Comparison of ENCODE assay signal across 22 cellular contexts in genomic region chr7:125412890-125413665, GRCh38.
"Had no signal": no experiment of that assay in that cellular context is flagged by ENCODE, and none has a peak within 500 bp of the region (broad histone marks: within the 10 kb centered on the region; RNA-seq: fewer than 3 reads in every experiment).

No MANE protein-coding gene starts in this region.

- H3K27me3 ChIP-seq: breast epithelium, left lung, tibial nerve had no signal

- DNase-seq: activated B cell treated with CpG ODN at 0.5 μM for 24 hours; activated CD4-positive, alpha-beta T cell treated with anti-CD3 and anti-CD28 coated beads for 4 hours; activated CD8-positive, alpha-beta T cell treated with anti-CD3 and anti-CD28 coated beads for 36 hours; activated gamma-delta T cell; activated T-cell treated with anti-CD3 and anti-CD28 coated beads, Interleukin-2, amount 50 U/mL, for 4 hours; erythroblast; left lung; mammary epithelial cell; midbrain; stimulated activated CD4-positive, alpha-beta T cell treated with anti-CD3 and anti-CD28 coated beads, Interleukin-2, amount 100 ng/mL, for 24 hours; T-helper 17 cell had no signal

- H3K4me3 ChIP-seq: breast epithelium, coronary artery, left lung, tibial nerve had no signal

- H3K36me3 ChIP-seq: breast epithelium, left lung, tibial nerve had no signal

- H3K4me1 Mint-ChIP-seq: activated B cell treated with CpG ODN at 0.5 μM for 24 hours; activated naive CD4-positive, alpha-beta T cell treated with anti-CD3 and anti-CD28 coated beads, Interleukin-2, amount 50 U/mL, for 24 hours; neural crest cell; T-helper 17 cell had no signal

- H3K27me3 Mint-ChIP-seq: activated B cell treated with CpG ODN at 0.5 μM for 24 hours; activated CD8-positive, alpha-beta T cell treated with anti-CD3 and anti-CD28 coated beads for 36 hours; activated naive CD4-positive, alpha-beta T cell treated with anti-CD3 and anti-CD28 coated beads, Interleukin-2, amount 50 U/mL, for 24 hours; progenitor cell of endocrine pancreas; stimulated activated naive CD8-positive, alpha-beta T cell treated with anti-CD3 and anti-CD28 coated beads, Interleukin-15, Interleukin-2, amounts not matched to agents 100 ng/mL and 50 ng/mL, for 24 hours; T-helper 17 cell had no signal

- H3K27ac ChIP-seq: breast epithelium, coronary artery, left lung, tibial nerve had no signal

- H3K36me3 Mint-ChIP-seq: activated naive CD4-positive, alpha-beta T cell treated with anti-CD3 and anti-CD28 coated beads, Interleukin-2, amount 50 U/mL, for 24 hours had no signal

- H3K4me1 ChIP-seq: breast epithelium, left lung, tibial nerve had no signal

- H3K27ac Mint-ChIP-seq: activated B cell treated with CpG ODN at 0.5 μM for 24 hours; activated CD8-positive, alpha-beta T cell treated with anti-CD3 and anti-CD28 coated beads for 36 hours; activated naive CD4-positive, alpha-beta T cell treated with anti-CD3 and anti-CD28 coated beads, Interleukin-2, amount 50 U/mL, for 24 hours; progenitor cell of endocrine pancreas; stimulated activated naive CD8-positive, alpha-beta T cell treated with anti-CD3 and anti-CD28 coated beads, Interleukin-15, Interleukin-2, amounts not matched to agents 100 ng/mL and 50 ng/mL, for 24 hours; T-helper 17 cell had no signal

- FAIRE-seq: astrocyte, frontal cortex, TTC549, urothelium cell line had no signal

- H3K4me3 Mint-ChIP-seq: activated B cell treated with CpG ODN at 0.5 μM for 24 hours; activated CD8-positive, alpha-beta T cell treated with anti-CD3 and anti-CD28 coated beads for 36 hours; activated naive CD4-positive, alpha-beta T cell treated with anti-CD3 and anti-CD28 coated beads, Interleukin-2, amount 50 U/mL, for 24 hours; activated T-cell treated with anti-CD3 and anti-CD28 coated beads, Interleukin-2, amount 50 U/mL, for 4 hours; neural crest cell; stimulated activated naive CD8-positive, alpha-beta T cell treated with anti-CD3 and anti-CD28 coated beads, Interleukin-15, Interleukin-2, amounts not matched to agents 100 ng/mL and 50 ng/mL, for 24 hours; T-helper 17 cell had no signal

- H3K9me3 Mint-ChIP-seq: stimulated activated naive CD8-positive, alpha-beta T cell treated with anti-CD3 and anti-CD28 coated beads, Interleukin-15, Interleukin-2, amounts not matched to agents 100 ng/mL and 50 ng/mL, for 24 hours had no signal

- ATAC-seq: activated CD8-positive, alpha-beta T cell treated with anti-CD3 and anti-CD28 coated beads for 36 hours; activated T-cell treated with anti-CD3 and anti-CD28 coated beads, Interleukin-2, amount 50 U/mL, for 4 hours; left lung; T-helper 17 cell had no signal
